14 cellular contexts compared by ENCODE assay signal in genomic region chr5:141510160-141510559, GRCh38. TPM values are rescaled to one million over a fixed set of nuclear protein-coding genes. Genes with fewer than 3 reads are reported as not detected.
DNase-seq lines count a peak whose midpoint lies in the region; ATAC-seq and TF ChIP-seq lines count a peak whose summit lies in the region.
"Had no signal": no experiment of that assay in that cellular context is flagged by ENCODE, and none has a peak within 500 bp of the region (broad histone marks: within the 10 kb centered on the region; RNA-seq: fewer than 3 reads in every experiment).

No MANE protein-coding gene starts in this region.

- DNase-seq in Karpas-422 (peak; percentile 82), type B pancreatic cell (ENCODE audit: extremely low spot score, unreplicated experiment) (no peak), left colon (no peak), T-helper 1 cell (no peak), dermis blood vessel endothelial cell (no peak)
- DNase-seq: activated CD8-positive, alpha-beta memory T cell treated with anti-CD3 and anti-CD28 coated beads, Interleukin-2, amount 50 U/mL, for 4 hours; cortex of kidney; MG63; NCI-H2227 treated with DMSO at 0.1 percent for 48 hours; stimulated activated CD4-positive, alpha-beta T cell treated with anti-CD3 and anti-CD28 coated beads, Interleukin-12 subunit alpha, Interleukin-12 subunit beta, amount 100 ng/mL, for 4 hours had no signal

- H3K27ac ChIP-seq in Karpas-422 (ENCODE audit: low read length), result peak overlapping the region; percentile 100

- H3K9me3 ChIP-seq in Karpas-422 (ENCODE audit: low read length), result no peaks in the 10 kb centered on the region
- H3K9me3 ChIP-seq: MG63 had no signal

- ATAC-seq in left colon, result no peak
- ATAC-seq: activated naive CD4-positive, alpha-beta T cell treated with anti-CD3 and anti-CD28 coated beads, Interleukin-2, amount 50 U/mL, for 72 hours had no signal

- peak overlapping the region in 4 of 5 experiments; percentile 29 to 84 (median 64) for H3K4me3 Mint-ChIP-seq in brain
- peak overlapping the region; percentile 29 to 79 (median 29) for H3K4me3 Mint-ChIP-seq in nephron
- H3K4me3 Mint-ChIP-seq in type B pancreatic cell, result no peak overlapping the region

- H3K36me3 ChIP-seq in Karpas-422 (ENCODE audit: insufficient read depth, low read length), result peaks cover 15% of the 10 kb centered on the region

- TF ChIP-seq CTCF in brain (conservative IDR thresholded peaks at IDR 0.05) (no peak), nephron (IDR thresholded peaks at IDR 0.05; ENCODE audit: unreplicated experiment in 3 of 3) (no peak), type B pancreatic cell (conservative IDR thresholded peaks at IDR 0.05) (no peak)

- peaks cover 100% of the 10 kb centered on the region for H3K4me1 ChIP-seq in Karpas-422 (ENCODE audit: low read length)

- H3K9ac ChIP-seq in Karpas-422 (ENCODE audit: low read length), result peak overlapping the region; percentile 92

- peaks cover 4% of the 10 kb centered on the region for H3K27me3 Mint-ChIP-seq in brain
- peaks cover 3% of the 10 kb centered on the region for H3K27me3 Mint-ChIP-seq in nephron (ENCODE audit: low read depth)
- H3K27me3 Mint-ChIP-seq in type B pancreatic cell, result no peaks in the 10 kb centered on the region

- peak overlapping the region; percentile 95 to 100 (median 99) for H3K27ac Mint-ChIP-seq in brain
- peak overlapping the region; percentile 99 to 100 (median 99) for H3K27ac Mint-ChIP-seq in nephron
- H3K27ac Mint-ChIP-seq in type B pancreatic cell, result peak overlapping the region; percentile 34
- H3K27ac Mint-ChIP-seq: activated naive CD4-positive, alpha-beta T cell treated with anti-CD3 and anti-CD28 coated beads, Interleukin-2, amount 50 U/mL, for 72 hours had no signal

- peak overlapping the region; percentile 78 for H3K4me2 ChIP-seq in Karpas-422 (ENCODE audit: low read depth, low read length, poor library complexity, severe bottlenecking)

- intact Hi-C loops in left colon (cut with DNase I, micrococcal nuclease), result loop anchor here in 1 of 2 donors (5.0 kb wide), 1 partner anchor 33 kb away; the partner anchor contains the start of gene PCDHGC3

- peaks cover 53% of the 10 kb centered on the region for H3K36me3 Mint-ChIP-seq in brain
- peaks cover 34% of the 10 kb centered on the region for H3K36me3 Mint-ChIP-seq in nephron (ENCODE audit: low read depth)
- H3K36me3 Mint-ChIP-seq in type B pancreatic cell, result peaks cover 12% of the 10 kb centered on the region

- peaks cover 85% of the 10 kb centered on the region for H3K4me1 Mint-ChIP-seq in brain
- peaks cover 81% of the 10 kb centered on the region for H3K4me1 Mint-ChIP-seq in nephron
- H3K4me1 Mint-ChIP-seq in type B pancreatic cell (ENCODE audit: unreplicated experiment), result peaks cover 64% of the 10 kb centered on the region

- peak overlapping the region; percentile 68 for H3K4me3 ChIP-seq in Karpas-422 (ENCODE audit: low read length)
- H3K4me3 ChIP-seq: MG63 had no signal

- H3K9me3 Mint-ChIP-seq in brain, result peaks cover 0 to 8% (median 0%) of the 10 kb centered on the region in 5 experiments
- H3K9me3 Mint-ChIP-seq in nephron, result no peaks in the 10 kb centered on the region
- H3K9me3 Mint-ChIP-seq in type B pancreatic cell, result no peaks in the 10 kb centered on the region
- H3K9me3 Mint-ChIP-seq: activated naive CD4-positive, alpha-beta T cell treated with anti-CD3 and anti-CD28 coated beads, Interleukin-2, amount 50 U/mL, for 72 hours had no signal

- no peak overlapping the region for H2AFZ ChIP-seq in Karpas-422 (ENCODE audit: low read length)

- no peaks in the 10 kb centered on the region for H3K9me2 ChIP-seq in Karpas-422 (replicated peaks; ENCODE audit: insufficient read depth, low read length)

- no peaks in the 10 kb centered on the region for H4K20me1 ChIP-seq in Karpas-422 (ENCODE audit: insufficient read depth, low read depth, low read length)

- H3K27me3 ChIP-seq in Karpas-422 (ENCODE audit: low read length), result no peaks in the 10 kb centered on the region
- H3K27me3 ChIP-seq: MG63 had no signal

- 0 out of 2 replicates have a peak, but pooled peaks cover 3% of the 10 kb centered on the region for H3K79me2 ChIP-seq in Karpas-422 (ENCODE audit: low read length)

RNA-seq across cellular contexts. Expression of gene PCDHGC5, which starts 21.3 kb away (rescaled TPM):
- total RNA-seq in Karpas-422 (2014; rRNA removed; shearing (Covaris generic); ENCODE audit: low replicate concordance), result 5.1 and 5.8 TPM in 2 replicates
- polyA plus RNA-seq in brain (ENCODE audit: insufficient read depth, low read depth, low replicate concordance), result 4.3 TPM
- total RNA-seq in type B pancreatic cell (ENCODE audit: low replicate concordance) (0.45 and 1.9 TPM in 2 replicates), left colon (under 1 TPM; 0.75 to 0.76 TPM), dermis blood vessel endothelial cell (0.56 and 1.5 TPM in 2 replicates)
- total RNA-seq: activated naive CD4-positive, alpha-beta T cell treated with anti-CD3 and anti-CD28 coated beads, Interleukin-2, amount 50 U/mL, for 72 hours had no signal

RNA-seq across cellular contexts. Expression of gene PCDHGC4, which starts 25.3 kb away (rescaled TPM):
- 7.0 and 11.8 TPM in 2 replicates for total RNA-seq in Karpas-422 (2014; rRNA removed; shearing (Covaris generic); ENCODE audit: low replicate concordance)
- 31.8 TPM for polyA plus RNA-seq in brain (ENCODE audit: insufficient read depth, low read depth, low replicate concordance)
- total RNA-seq in type B pancreatic cell (ENCODE audit: low replicate concordance) (0.38 and 4.0 TPM in 2 replicates), left colon (under 1 TPM; 0.64 to 0.92 TPM), dermis blood vessel endothelial cell (1.2 and 1.5 TPM in 2 replicates)
- total RNA-seq: activated naive CD4-positive, alpha-beta T cell treated with anti-CD3 and anti-CD28 coated beads, Interleukin-2, amount 50 U/mL, for 72 hours; HT-29 had no signal

RNA-seq across cellular contexts. Expression of gene PCDHGC3, which starts 34.4 kb away (rescaled TPM):
- 61.3 and 75.2 TPM in 2 replicates for total RNA-seq in Karpas-422 (2014; rRNA removed; shearing (Covaris generic); ENCODE audit: low replicate concordance)
- 246 TPM for polyA plus RNA-seq in brain (ENCODE audit: insufficient read depth, low read depth, low replicate concordance)
- total RNA-seq in type B pancreatic cell (ENCODE audit: low replicate concordance) (11.0 and 60.3 TPM in 2 replicates), left colon (10 to 100 TPM; 15.3 to 16.0 TPM), dermis blood vessel endothelial cell (19.4 and 25.1 TPM in 2 replicates)

Comparison
In these comparisons a context has a peak if more than half of its experiments do, and no peak if none do; other contexts are left out.
1. H3K27ac Mint-ChIP-seq: peak in every context shown above with its lines; median percentile 99 in brain; 99 in nephron; 34 in type B pancreatic cell.